8 cellular contexts compared by ENCODE assay signal in genomic region chr10:31602541-31603244, GRCh38.
DNase-seq lines count a peak whose midpoint lies in the region; ATAC-seq and TF ChIP-seq lines count a peak whose summit lies in the region.

No MANE protein-coding gene starts in this region.

- BruUV-seq in PC-3 (replicated peaks; lab: Mats Ljungman, UMichigan) = TSS peak; percentile 71

- peak overlapping the region; percentile 47 for H3K4me3 Mint-ChIP-seq in activated naive CD4-positive, alpha-beta T cell treated with anti-CD3 and anti-CD28 coated beads, Interleukin-2, amount 50 U/mL, for 24 hours

- no peaks in the 10 kb centered on the region for H3K9me2 ChIP-seq in PC-3 (replicated peaks; ENCODE audit: low read length)

- CTCF ChIA-PET in PC-3 (lab: Charles Lee) = no interaction called here

- 6 to 11% methylated on average over 23 of the region's 23 CpGs for WGBS in lower leg skin, 2 donors

- POLR2A ChIA-PET in PC-3 (lab: Charles Lee; ENCODE audit: unreplicated experiment) = no interaction called here

- no peaks in the 10 kb centered on the region for H3F3A ChIP-seq in PC-3 (ENCODE audit: low read length, unreplicated experiment)

- DNase-seq in activated naive CD4-positive, alpha-beta T cell treated with anti-CD3 and anti-CD28 coated beads, Interleukin-2, amount 50 U/mL, for 72 hours (ENCODE audit: low spot score in 2 of 2) = no peak
- no peak for DNase-seq in PC-3
- DNase-seq in ecto neural progenitor cell (ENCODE audit: low spot score) = peak; percentile 78
- peak; percentile 93 to 98 for DNase-seq in lower leg skin (ENCODE audit: low spot score in 2 of 2)
- no peak for DNase-seq in effector CD4-positive, alpha-beta T cell

- H3K4me2 ChIP-seq in PC-3 (ENCODE audit: low read length) = peak overlapping the region; percentile 95

- no peaks in the 10 kb centered on the region for H3K9me3 Mint-ChIP-seq in activated naive CD4-positive, alpha-beta T cell treated with anti-CD3 and anti-CD28 coated beads, Interleukin-2, amount 50 U/mL, for 24 hours
- H3K9me3 Mint-ChIP-seq in activated naive CD4-positive, alpha-beta T cell treated with anti-CD3 and anti-CD28 coated beads, Interleukin-2, amount 50 U/mL, for 72 hours = peaks cover 4 to 6% of the 10 kb centered on the region in 2 donors

- no peak for TF ChIP-seq POLR2A in lower leg skin (IDR thresholded peaks at IDR 0.05)

- no peak for ATAC-seq in activated naive CD4-positive, alpha-beta T cell treated with anti-CD3 and anti-CD28 coated beads, Interleukin-2, amount 50 U/mL, for 72 hours
- ATAC-seq in PC-3 (no peak), GM19351 (IDR thresholded peaks at IDR 0.05; ENCODE audit: unreplicated experiment) (no peak)

- H3K27me3 ChIP-seq in PC-3 (ENCODE audit: low read length) (no peaks in the 10 kb centered on the region), subcutaneous abdominal adipose tissue (ENCODE audit: control insufficient read depth in 5 of 5, insufficient read depth in 4 of 5, low read length in 5 of 5) (no peaks in the 10 kb centered on the region)

- H3K9me3 ChIP-seq in PC-3 (ENCODE audit: low read length) = no peaks in the 10 kb centered on the region
- no peaks in the 10 kb centered on the region for H3K9me3 ChIP-seq in subcutaneous abdominal adipose tissue (ENCODE audit: control insufficient read depth in 5 of 5, low read length in 5 of 5)

- H3K4me3 ChIP-seq in PC-3 (ENCODE audit: low read length) = peak overlapping the region; percentile 76
- peak overlapping the region; percentile 24 for H3K4me3 ChIP-seq in lower leg skin (ENCODE audit: low read depth, poor library complexity, severe bottlenecking)
- H3K4me3 ChIP-seq in subcutaneous abdominal adipose tissue (ENCODE audit: low read depth in 1 of 5, low read length in 5 of 5) = peak overlapping the region; percentile 73 to 84 (median 76)

- no peaks in the 10 kb centered on the region for H4K20me1 ChIP-seq in PC-3 (ENCODE audit: low read length)

- TF ChIP-seq CTCF in PC-3 (conservative IDR thresholded peaks at IDR 0.05; ENCODE audit: low read depth, low read length) = no peak
- TF ChIP-seq CTCF in lower leg skin (IDR thresholded peaks at IDR 0.05) = no peak

- H3K9ac ChIP-seq in PC-3 (ENCODE audit: low read length) = peak overlapping the region; percentile 69
- H3K9ac ChIP-seq in subcutaneous abdominal adipose tissue (ENCODE audit: low read length in 5 of 5) = peak overlapping the region; percentile 68 to 83 (median 70)

- no peaks in the 10 kb centered on the region for H3K79me2 ChIP-seq in PC-3 (ENCODE audit: low read length)

- H3K4me1 Mint-ChIP-seq in activated naive CD4-positive, alpha-beta T cell treated with anti-CD3 and anti-CD28 coated beads, Interleukin-2, amount 50 U/mL, for 24 hours = peaks cover 35% of the 10 kb centered on the region

- H3K27me3 Mint-ChIP-seq in activated naive CD4-positive, alpha-beta T cell treated with anti-CD3 and anti-CD28 coated beads, Interleukin-2, amount 50 U/mL, for 24 hours = no peaks in the 10 kb centered on the region

- H3K36me3 ChIP-seq in PC-3 (ENCODE audit: low read depth, low read length) (no peaks in the 10 kb centered on the region), subcutaneous abdominal adipose tissue (ENCODE audit: control insufficient read depth in 5 of 5, insufficient read depth in 5 of 5, low read length in 5 of 5) (no peaks in the 10 kb centered on the region)

- H3K27ac ChIP-seq in PC-3 (ENCODE audit: low read length) (no peak overlapping the region), subcutaneous abdominal adipose tissue (ENCODE audit: low read depth, low read length) (peak overlapping the region; percentile 94)

- H3K36me3 Mint-ChIP-seq in activated naive CD4-positive, alpha-beta T cell treated with anti-CD3 and anti-CD28 coated beads, Interleukin-2, amount 50 U/mL, for 24 hours = no peaks in the 10 kb centered on the region
- H3K36me3 Mint-ChIP-seq in activated naive CD4-positive, alpha-beta T cell treated with anti-CD3 and anti-CD28 coated beads, Interleukin-2, amount 50 U/mL, for 72 hours = no peaks in the 10 kb centered on the region

- peak overlapping the region; percentile 87 for H2AFZ ChIP-seq in PC-3 (ENCODE audit: low read length)

- H3K4me1 ChIP-seq in PC-3 (ENCODE audit: insufficient read depth, low read length) (peaks cover 6% of the 10 kb centered on the region; the same call in 1 of the 2 replicates), subcutaneous abdominal adipose tissue (ENCODE audit: control insufficient read depth in 5 of 5, insufficient read depth in 5 of 5, low read length in 5 of 5) (peaks cover 3 to 22% (median 18%) of the 10 kb centered on the region in 5 donors)

- intact Hi-C loops in PC-3 (cut with micrococcal nuclease) (no loop called here), lower leg skin (cut with DNase I; ENCODE audit: low total_unique reads) (no loop called here)

- no peak overlapping the region for H3K27ac Mint-ChIP-seq in activated naive CD4-positive, alpha-beta T cell treated with anti-CD3 and anti-CD28 coated beads, Interleukin-2, amount 50 U/mL, for 24 hours
- no peak overlapping the region for H3K27ac Mint-ChIP-seq in activated naive CD4-positive, alpha-beta T cell treated with anti-CD3 and anti-CD28 coated beads, Interleukin-2, amount 50 U/mL, for 72 hours

Comparison
In these comparisons a context has a peak if more than half of its experiments do, and no peak if none do; other contexts are left out.
1. DNase-seq: peak in ecto neural progenitor cell (single experiment) and lower leg skin (2 of 2); none in activated naive CD4-positive, alpha-beta T cell treated with anti-CD3 and anti-CD28 coated beads, Interleukin-2, amount 50 U/mL, for 72 hours (0 of 2), PC-3 (single experiment) and effector CD4-positive, alpha-beta T cell (single experiment).
2. H3K4me3 ChIP-seq: peak in every context shown above with its lines; median percentile 76 in PC-3; 76 in subcutaneous abdominal adipose tissue; 24 in lower leg skin.